ENCODE assay signal across 9 cellular contexts in the genomic region with DNA sequence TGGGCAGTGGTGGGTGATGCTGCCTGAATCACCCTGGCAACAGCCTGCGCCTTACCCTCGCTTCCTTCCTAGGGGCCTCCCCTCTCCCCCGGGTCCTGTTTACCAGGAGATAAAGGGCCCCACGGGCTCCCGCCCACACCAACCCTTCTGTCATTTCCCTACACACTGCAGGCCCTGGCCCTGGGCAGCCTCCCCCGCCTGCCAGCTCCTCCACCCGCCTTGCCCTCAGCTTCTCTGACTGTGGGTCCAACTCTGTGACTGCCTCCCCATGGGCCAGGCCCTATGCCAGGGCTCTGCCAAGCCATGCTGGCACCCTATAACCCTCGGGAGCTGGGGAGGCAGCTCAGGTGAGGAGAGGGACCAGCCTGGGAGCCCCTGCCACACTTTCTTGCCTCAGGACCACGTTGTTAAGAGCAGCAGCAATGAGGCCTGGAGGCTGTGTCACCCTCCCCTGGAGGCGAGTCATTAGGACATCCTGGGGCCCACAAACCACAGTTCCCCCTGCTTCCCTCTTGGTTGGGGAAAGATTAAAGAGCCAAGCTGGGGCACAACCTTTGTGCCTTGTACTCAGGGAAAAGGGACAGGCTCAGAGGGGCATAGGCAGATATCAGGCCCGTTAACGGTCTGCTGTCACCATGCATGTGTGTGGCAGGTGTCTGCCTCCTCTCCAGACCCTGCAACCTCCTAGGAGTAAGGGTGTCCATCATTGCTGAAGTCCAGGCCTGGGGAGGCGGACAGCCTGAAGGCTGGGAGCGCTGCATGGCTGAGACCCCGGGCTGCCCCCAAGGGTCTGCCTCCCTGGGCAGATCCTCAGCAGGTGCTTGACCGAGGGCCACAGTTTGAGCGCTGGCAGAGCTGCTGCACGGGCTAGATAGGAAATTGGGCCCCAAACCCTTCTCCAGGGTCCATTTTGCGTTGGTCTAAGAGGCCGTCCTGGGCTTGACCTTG. TPM values are rescaled to one million over a fixed set of nuclear protein-coding genes. Genes with fewer than 3 reads are reported as not detected.
DNase-seq lines count a peak whose midpoint lies in the region; ATAC-seq and TF ChIP-seq lines count a peak whose summit lies in the region.
"Had no signal": no experiment of that assay in that cellular context is flagged by ENCODE, and none has a peak within 500 bp of the region (broad histone marks: within the 10 kb centered on the region; RNA-seq: fewer than 3 reads in every experiment).

No MANE protein-coding gene starts in this region.

- H3K9ac ChIP-seq in mammary epithelial cell (ENCODE audit: insufficient read depth, low read length), result no peak overlapping the region

- WGBS in mammary epithelial cell (ENCODE audit: low coverage, missing lambda C conversion rate), result 48% methylated on average over 13 of the region's 20 CpGs

- intact Hi-C loops in mammary epithelial cell (cut with micrococcal nuclease), result loop anchor here (2.0 kb wide), 1 partner anchor 287 kb away; no protein-coding TSS in a partner anchor

- H3K4me3 ChIP-seq in mammary epithelial cell (replicated peaks in 1 of 3; ENCODE audit: insufficient read depth in 1 of 3, low read depth in 2 of 3, low read length in 3 of 3), result peak overlapping the region in 1 of 3 experiments; percentile 18

- H3K27me3 ChIP-seq in mammary epithelial cell (ENCODE audit: insufficient read depth, low read length), result no peaks in the 10 kb centered on the region

- no peaks in the 10 kb centered on the region for H3K9me3 ChIP-seq in mammary epithelial cell (replicated peaks; ENCODE audit: insufficient read depth, low read length)

- H3K27ac Mint-ChIP-seq in progenitor cell of endocrine pancreas, result no peak overlapping the region

- no peak overlapping the region for H2AFZ ChIP-seq in mammary epithelial cell (ENCODE audit: low read depth, low read length)

- H3K4me3 Mint-ChIP-seq in progenitor cell of endocrine pancreas (ENCODE audit: low read depth), result peak overlapping the region; percentile 35

- no TSS peak for BruUV-seq in mammary epithelial cell (replicated peaks; lab: Mats Ljungman, UMichigan)

- no peaks in the 10 kb centered on the region for H3K9me3 Mint-ChIP-seq in progenitor cell of endocrine pancreas (ENCODE audit: low read depth)

- TF ChIP-seq CTCF in mammary epithelial cell (conservative IDR thresholded peaks at IDR 0.05 in 1 of 2, IDR thresholded peaks at IDR 0.05 in 1 of 2; ENCODE audit: extremely low read depth in 1 of 2, insufficient read depth in 1 of 2, low read depth in 1 of 2, low read length in 2 of 2) (no peak), progenitor cell of endocrine pancreas (IDR thresholded peaks at IDR 0.05; ENCODE audit: unreplicated experiment) (no peak)

- peaks cover 15% of the 10 kb centered on the region for H3K4me1 Mint-ChIP-seq in progenitor cell of endocrine pancreas (ENCODE audit: low read depth)

- CTCF ChIA-PET in mammary epithelial cell (lab: Charles Lee; ENCODE audit: low non-redundant PET), result interaction anchor here (0.6 kb wide), 1 partner anchor 1010 kb away, joined by 3 read pairs; no protein-coding TSS in a partner anchor

- no peaks in the 10 kb centered on the region for H3K27me3 Mint-ChIP-seq in progenitor cell of endocrine pancreas

- DNase-seq in DMS53 (lab: John Stamatoyannopoulos, UW) (peak; percentile 33), DMS53 treated with DMSO at 0.1 percent for 48 hours (lab: John Stamatoyannopoulos, UW; ENCODE audit: unreplicated experiment) (no peak), OCI-M1 (lab: John Stamatoyannopoulos, UW) (peak; percentile 77), mammary epithelial cell (peak; percentile 30), progenitor cell of endocrine pancreas (ENCODE audit: low spot score, unreplicated experiment) (no peak), NCI-H2107 treated with DMSO at 0.1 percent for 48 hours (lab: John Stamatoyannopoulos, UW; ENCODE audit: unreplicated experiment) (no peak)

- peak overlapping the region; percentile 99 for H3K4me2 ChIP-seq in mammary epithelial cell (ENCODE audit: insufficient read depth, low read depth, low read length)

- peaks cover 11% of the 10 kb centered on the region for H3K36me3 ChIP-seq in mammary epithelial cell (ENCODE audit: insufficient read depth, low read length)

- peaks cover 56% of the 10 kb centered on the region for H3K79me2 ChIP-seq in mammary epithelial cell (ENCODE audit: insufficient read depth, low read length)

- ATAC-seq in HG03520 (IDR thresholded peaks at IDR 0.05; ENCODE audit: unreplicated experiment) (no peak), HG03354 (IDR thresholded peaks at IDR 0.05; ENCODE audit: poor library complexity, severe bottlenecking, unreplicated experiment) (no peak)

- H3K4me1 ChIP-seq in mammary epithelial cell (ENCODE audit: insufficient read depth, low read length), result peaks cover 36% of the 10 kb centered on the region

- H4K20me1 ChIP-seq in mammary epithelial cell (ENCODE audit: insufficient read depth, low read length), result peaks cover 3% of the 10 kb centered on the region

- no peak overlapping the region for H3K27ac ChIP-seq in mammary epithelial cell (ENCODE audit: insufficient read depth, low read depth, low read length)

- dilution Hi-C loops in mammary epithelial cell (cut with HindIII; ENCODE audit: low sequenced_read_pairs), result no loop called here

- H3K36me3 Mint-ChIP-seq in progenitor cell of endocrine pancreas (ENCODE audit: insufficient read depth), result peaks cover 9% of the 10 kb centered on the region

- in situ Hi-C loops in mammary epithelial cell (cut with MboI; ENCODE audit: low sequenced_read_pairs in 2 of 2), result loop anchor here in 1 of 2 donors (10.0 kb wide), 1 partner anchor 101 kb away; the partner anchor contains the start of gene TBC1D9B

RNA-seq across cellular contexts. Expression of gene MGAT4B, which starts 2.7 kb away (rescaled TPM):
- 100 to 1,000 TPM in 1 of 2 donors, 10 to 100 TPM in 1; 88.0 to 143 TPM for total RNA-seq in mammary epithelial cell
- 157 TPM for polyA plus RNA-seq in mammary epithelial cell
- polyA minus RNA-seq in mammary epithelial cell, result 181 TPM
- 159 and 171 TPM in 2 replicates for total RNA-seq in progenitor cell of endocrine pancreas

RNA-seq across cellular contexts. Expression of gene LTC4S, which starts 10.1 kb away (rescaled TPM):
- total RNA-seq in mammary epithelial cell, result under 1 TPM; 0.50 to 0.82 TPM
- 0.29 TPM for polyA plus RNA-seq in mammary epithelial cell
- not detected for polyA minus RNA-seq in mammary epithelial cell
- 5.5 and 6.9 TPM in 2 replicates for total RNA-seq in progenitor cell of endocrine pancreas
- total RNA-seq: SK-MEL-5 had no signal

RNA-seq across cellular contexts. Expression of gene SQSTM1, which starts 16.8 kb away (rescaled TPM):
- total RNA-seq in mammary epithelial cell (100 to 1,000 TPM; 230 to 379 TPM), progenitor cell of endocrine pancreas (113 and 139 TPM in 2 replicates)
- polyA plus RNA-seq in mammary epithelial cell, result 84.0 TPM
- polyA minus RNA-seq in mammary epithelial cell, result 66.6 TPM

RNA-seq across cellular contexts. Expression of gene MRNIP, which starts 54.7 kb away (rescaled TPM):
- 10 to 100 TPM in 1 of 2 donors, 1 to 10 TPM in 1; 9.5 to 20.4 TPM for total RNA-seq in mammary epithelial cell
- polyA plus RNA-seq in mammary epithelial cell, result 11.6 TPM
- polyA minus RNA-seq in mammary epithelial cell, result 7.5 TPM
- total RNA-seq in progenitor cell of endocrine pancreas, result 61.4 and 63.4 TPM in 2 replicates

Comparison
In these comparisons a context has a peak if more than half of its experiments do, and no peak if none do; other contexts are left out.
1. DNase-seq: peak in DMS53 (single experiment), OCI-M1 (single experiment) and mammary epithelial cell (single experiment); none in DMS53 treated with DMSO at 0.1 percent for 48 hours (single experiment), progenitor cell of endocrine pancreas (single experiment) and NCI-H2107 treated with DMSO at 0.1 percent for 48 hours (single experiment).